In the genomic region with DNA sequence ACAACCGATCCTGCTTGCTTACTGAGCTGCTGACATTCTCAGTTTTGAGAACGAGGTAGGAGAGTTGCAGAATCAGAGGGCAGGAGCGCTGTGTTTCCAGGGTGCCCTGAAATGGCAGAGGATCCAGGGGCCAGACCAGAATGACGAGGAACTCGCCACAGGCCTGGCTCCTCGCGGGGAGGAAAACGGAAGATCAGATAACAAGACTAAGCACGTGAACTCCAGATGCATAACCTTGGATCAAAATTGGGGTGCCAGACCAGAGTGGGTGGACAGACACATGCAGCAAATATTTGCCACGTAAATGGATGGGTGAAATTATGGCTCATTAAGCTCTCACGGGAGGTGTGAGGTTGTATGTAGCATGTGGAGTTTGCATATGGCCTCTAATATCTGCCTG, we compare ENCODE assay signal across 11 cellular contexts. TPM values are rescaled to one million over a fixed set of nuclear protein-coding genes. Genes with fewer than 3 reads are reported as not detected.
DNase-seq lines count a peak whose midpoint lies in the region; FAIRE-seq and TF ChIP-seq lines count a peak whose summit lies in the region.
"Had no signal": no experiment of that assay in that cellular context is flagged by ENCODE, and none has a peak within 500 bp of the region (broad histone marks: within the 10 kb centered on the region; RNA-seq: fewer than 3 reads in every experiment).

No MANE protein-coding gene starts in this region.

- no peak overlapping the region for H3K4me2 ChIP-seq in endothelial cell of umbilical vein (ENCODE audit: insufficient read depth, low read length)
- H3K4me2 ChIP-seq in neural progenitor cell: no peak overlapping the region

- no peaks in the 10 kb centered on the region for H3K9me3 ChIP-seq in endothelial cell of umbilical vein (replicated peaks; ENCODE audit: control insufficient read depth, insufficient read depth, low read length)
- no peaks in the 10 kb centered on the region for H3K9me3 ChIP-seq in neural progenitor cell (ENCODE audit: low read depth)

- DNase-seq in AG08395 (ENCODE audit: low spot score): peak; percentile 30
- no peak for DNase-seq in HFFc6
- no peak for DNase-seq in endothelial cell of umbilical vein (ENCODE audit: low read depth, low spot score)
- no peak for DNase-seq in neural progenitor cell (ENCODE audit: low spot score)
- no peak for DNase-seq in midbrain (lab: John Stamatoyannopoulos, UW)
- DNase-seq in nucleus accumbens (lab: John Stamatoyannopoulos, UW): no peak
- no peak for DNase-seq in NCI-H1694 treated with DMSO at 0.1 percent for 48 hours (lab: John Stamatoyannopoulos, UW)
- no peak for DNase-seq in central memory CD4-positive, alpha-beta T cell
- DNase-seq: activated CD8-positive, alpha-beta memory T cell treated with anti-CD3 and anti-CD28 coated beads for 24 hours; Karpas-422; NCI-H2081 had no signal

- no peak for FAIRE-seq in endothelial cell of umbilical vein (lab: Jason Lieb, UNC)

- H3K4me1 Mint-ChIP-seq in HFFc6 (ENCODE audit: low read depth) (peaks cover 66% of the 10 kb centered on the region), neural progenitor cell (peaks cover 36% of the 10 kb centered on the region)

- CTCF ChIA-PET in endothelial cell of umbilical vein (lab: Charles Lee): interaction anchor here (1.0 to 1.6 kb wide), 3 partner anchors 12 to 29 kb away, joined by 3 to 5 read pairs (median 3); no protein-coding TSS in a partner anchor

- no peaks in the 10 kb centered on the region for H3F3A ChIP-seq in neural progenitor cell (ENCODE audit: low read depth)

- H4K20me1 ChIP-seq in endothelial cell of umbilical vein (replicated peaks; ENCODE audit: control insufficient read depth, extremely low read depth, insufficient read depth, low read length) (peaks cover 18% of the 10 kb centered on the region), neural progenitor cell (ENCODE audit: low read depth) (no peaks in the 10 kb centered on the region)

- peaks cover 97% of the 10 kb centered on the region for H3K79me2 ChIP-seq in endothelial cell of umbilical vein (ENCODE audit: control insufficient read depth, insufficient read depth, low read length)
- H3K79me2 ChIP-seq in neural progenitor cell (ENCODE audit: low read depth): no peaks in the 10 kb centered on the region

- H3K36me3 ChIP-seq in endothelial cell of umbilical vein (ENCODE audit: control insufficient read depth in 2 of 2, extremely low read depth in 1 of 2, insufficient read depth in 2 of 2, low read length in 2 of 2) (peaks cover 19 to 36% of the 10 kb centered on the region in 2 experiments), neural progenitor cell (no peaks in the 10 kb centered on the region)

- no peaks in the 10 kb centered on the region for H3K9me1 ChIP-seq in endothelial cell of umbilical vein (replicated peaks; ENCODE audit: control insufficient read depth, extremely low read depth, insufficient read depth, low read length)

- H3K27ac Mint-ChIP-seq in HFFc6: peak overlapping the region; percentile 32
- peak overlapping the region; percentile 89 for H3K27ac Mint-ChIP-seq in neural progenitor cell

- dilution Hi-C loops in endothelial cell of umbilical vein (cut with MboI; ENCODE audit: extremely low pct_ligation_motif_present, low sequenced_read_pairs): no loop called here

- H3K27me3 ChIP-seq in endothelial cell of umbilical vein (ENCODE audit: control insufficient read depth in 2 of 2, insufficient read depth in 2 of 2, low read length in 2 of 2) (no peaks in the 10 kb centered on the region), neural progenitor cell (no peaks in the 10 kb centered on the region)

- TF ChIP-seq POLR2A in endothelial cell of umbilical vein (IDR thresholded peaks at IDR 0.05; ENCODE audit: low read depth, low read length): peak; percentile 44

- intact Hi-C loops in endothelial cell of umbilical vein (cut with micrococcal nuclease): no loop called here

- H3K27me3 Mint-ChIP-seq in HFFc6 (ENCODE audit: insufficient read depth) (peaks cover 3% of the 10 kb centered on the region), neural progenitor cell (ENCODE audit: insufficient read depth, low read depth) (peaks cover 8% of the 10 kb centered on the region)

- H3K27ac ChIP-seq in endothelial cell of umbilical vein (ENCODE audit: insufficient read depth, low read depth, low read length): no peak overlapping the region
- H3K27ac ChIP-seq in neural progenitor cell: no peak overlapping the region

- H3K36me3 Mint-ChIP-seq in HFFc6 (ENCODE audit: low read depth): peaks cover 12% of the 10 kb centered on the region; the same call in 1 of the 2 replicates
- peaks cover 2% of the 10 kb centered on the region for H3K36me3 Mint-ChIP-seq in neural progenitor cell

- H2AFZ ChIP-seq in endothelial cell of umbilical vein (ENCODE audit: low read depth, low read length) (no peak overlapping the region), neural progenitor cell (replicated peaks) (no peak overlapping the region)

- H3K9me3 Mint-ChIP-seq in HFFc6: no peaks in the 10 kb centered on the region
- no peaks in the 10 kb centered on the region for H3K9me3 Mint-ChIP-seq in neural progenitor cell

- H3K4me3 ChIP-seq in endothelial cell of umbilical vein (replicated peaks in 1 of 3; ENCODE audit: insufficient read depth in 1 of 3, low read depth in 1 of 3, low read length in 3 of 3) (no peak overlapping the region), neural progenitor cell (no peak overlapping the region)

- no peak overlapping the region for H3K4me3 Mint-ChIP-seq in HFFc6
- H3K4me3 Mint-ChIP-seq in neural progenitor cell: no peak overlapping the region

- peak overlapping the region; percentile 6 for H3K9ac ChIP-seq in endothelial cell of umbilical vein (replicated peaks; ENCODE audit: extremely low read depth, insufficient read depth, low read length)
- H3K9ac ChIP-seq in neural progenitor cell: no peak overlapping the region

- peaks cover 78% of the 10 kb centered on the region for H3K4me1 ChIP-seq in endothelial cell of umbilical vein (ENCODE audit: control insufficient read depth, extremely low read depth, insufficient read depth, low read length)
- H3K4me1 ChIP-seq in neural progenitor cell: no peaks in the 10 kb centered on the region

- no peak for TF ChIP-seq CTCF in HFFc6 (IDR thresholded peaks at IDR 0.05)
- TF ChIP-seq CTCF in endothelial cell of umbilical vein (IDR thresholded peaks at IDR 0.05; ENCODE audit: extremely low read depth in 1 of 2, insufficient read depth in 1 of 2, low read depth in 1 of 2, low read length in 2 of 2): no peak
- TF ChIP-seq CTCF in neural progenitor cell (IDR thresholded peaks at IDR 0.05): no peak

- POLR2A ChIA-PET in endothelial cell of umbilical vein (lab: Charles Lee): no interaction called here

- no TSS peak for BruUV-seq in endothelial cell of umbilical vein (replicated peaks; lab: Mats Ljungman, UMichigan)

TF ChIP-seq in endothelial cell of umbilical vein, 7 proteins besides CTCF, POLR2A, EP300 and RAD21:
- peak; percentile 32 for TF ChIP-seq GATA2 (IDR thresholded peaks at IDR 0.05; ENCODE audit: insufficient read depth, insufficient read length, low read depth, low read length)
- no peak for TF ChIP-seq MYC (IDR thresholded peaks at IDR 0.05; ENCODE audit: low read depth, low read length)

RNA-seq across cellular contexts. Expression of gene ELK3, which starts 46.5 kb away (rescaled TPM):
- 10 to 100 TPM; 54.5 to 80.7 (median 71.9) TPM for total RNA-seq in HFFc6 (2021; fragmentation: NEBNext Ultra II Directional; extraction: Animal tissue kit (Norgen Biotek cat#: 25700))
- total RNA-seq in endothelial cell of umbilical vein (128 and 132 TPM in 2 replicates), neural progenitor cell (ENCODE audit: low replicate concordance) (4.8 and 5.0 TPM in 2 replicates)
- polyA plus RNA-seq in endothelial cell of umbilical vein: 51.4 and 64.8 TPM in 2 replicates
- 65.6 and 73.3 TPM in 2 replicates for polyA plus RNA-seq in endothelial cell of umbilical vein (2011; cell fraction: cytosol; rRNA removed)
- polyA plus RNA-seq in endothelial cell of umbilical vein (2011; cell fraction: nucleus; rRNA removed): 55.3 and 57.1 TPM in 2 replicates
- 123 and 151 TPM in 2 replicates for polyA plus RNA-seq in endothelial cell of umbilical vein (2012)
- polyA minus RNA-seq in endothelial cell of umbilical vein: 66.8 and 84.1 TPM in 2 replicates
- 6.1 TPM for polyA minus RNA-seq in endothelial cell of umbilical vein (2011; cell fraction: cytosol; rRNA and poly(A)+ RNA removed)
- 76.7 and 83.6 TPM in 2 replicates for polyA minus RNA-seq in endothelial cell of umbilical vein (2011; cell fraction: nucleus; rRNA and poly(A)+ RNA removed)
